8 cellular contexts compared by ENCODE assay signal in the genomic region with DNA sequence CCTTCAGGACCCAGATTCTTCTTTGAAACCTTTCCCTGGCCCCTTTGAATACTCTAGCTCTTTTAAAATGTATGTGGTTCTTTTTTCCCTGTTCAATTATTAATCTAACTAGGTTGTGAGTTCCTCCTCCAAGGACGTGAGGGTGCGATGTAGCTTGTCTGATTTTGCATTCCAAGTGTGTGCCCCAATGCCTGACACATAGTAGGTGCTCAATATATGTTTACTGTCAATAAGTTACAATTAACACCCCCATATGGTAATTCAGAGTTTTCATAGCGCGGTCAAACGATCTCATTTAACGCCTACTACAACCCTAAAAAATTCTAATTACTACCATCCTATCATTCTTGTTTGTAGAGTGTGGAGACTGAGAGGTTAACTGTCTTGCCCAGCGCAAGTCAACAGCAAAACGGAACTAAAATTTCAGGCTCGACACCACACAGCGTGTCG. TPM values are rescaled to one million over a fixed set of nuclear protein-coding genes. Genes with fewer than 3 reads are reported as not detected.
DNase-seq lines count a peak whose midpoint lies in the region; ATAC-seq and TF ChIP-seq lines count a peak whose summit lies in the region.

No MANE protein-coding gene starts in this region.

- H3K4me3 Mint-ChIP-seq in Calu3 (ENCODE audit: low read depth, unreplicated experiment), result peak overlapping the region; percentile 97
- H3K4me3 Mint-ChIP-seq in endothelial cell (ENCODE audit: unreplicated experiment), result peak overlapping the region; percentile 96
- H3K4me3 Mint-ChIP-seq in osteocyte (ENCODE audit: unreplicated experiment), result peak overlapping the region; percentile 96

- CTCF ChIA-PET in Calu3 (lab: Charles Lee), result interaction anchor here (0.7 to 1.6 kb wide), 7 partner anchors 14 to 727 kb away, joined by 3 to 15 read pairs (median 5); a partner anchor contains a TSS
- CTCF ChIA-PET in PC-9 (lab: Charles Lee), result interaction anchor here (0.8 kb wide), 1 partner anchor 35 kb away, joined by 4 read pairs; no protein-coding TSS in a partner anchor

- BruUV-seq in Calu3 (replicated peaks; lab: Mats Ljungman, UMichigan), result no TSS peak
- BruUV-seq in PC-9 (replicated peaks; lab: Mats Ljungman, UMichigan), result no TSS peak

- intact Hi-C loops in Calu3 (cut with micrococcal nuclease; ENCODE audit: unreplicated experiment), result loop anchor here (1.0 to 5.0 kb wide), 2 partner anchors 14 to 37 kb away; no protein-coding TSS in a partner anchor
- intact Hi-C loops in PC-9 (cut with micrococcal nuclease; ENCODE audit: unreplicated experiment), result loop anchor here (10.0 kb wide), 1 partner anchor 190 kb away; a partner anchor contains a TSS

- H3K79me2 ChIP-seq in PC-9 (ENCODE audit: low read depth), result peaks cover 10% of the 10 kb centered on the region; the same call in 1 of the 2 replicates

- peaks cover 5% of the 10 kb centered on the region; the same call in 1 of the 2 replicates for H3K4me1 ChIP-seq in PC-9 (replicated peaks; ENCODE audit: insufficient read depth)

- no peaks in the 10 kb centered on the region for H4K20me1 ChIP-seq in PC-9 (ENCODE audit: insufficient read depth)

- H3K36me3 ChIP-seq in PC-9 (ENCODE audit: low read depth), result no peaks in the 10 kb centered on the region

- H3K4me2 ChIP-seq in PC-9, result peak overlapping the region; percentile 96

- H3K27ac Mint-ChIP-seq in Calu3 (ENCODE audit: unreplicated experiment) (peak overlapping the region; percentile 95), endothelial cell (ENCODE audit: unreplicated experiment) (peak overlapping the region; percentile 76), osteocyte (ENCODE audit: unreplicated experiment) (peak overlapping the region; percentile 86)

- H3K9me2 ChIP-seq in PC-9 (ENCODE audit: insufficient read depth), result no peaks in the 10 kb centered on the region

- no peak overlapping the region for H3K27ac ChIP-seq in PC-9

- DNase-seq in Calu3 (no peak), PC-9 (no peak), endothelial cell (ENCODE audit: low spot score) (no peak), osteocyte (ENCODE audit: extremely low spot score, unreplicated experiment) (no peak), NCI-H1694 (lab: John Stamatoyannopoulos, UW) (no peak)
- no peak for DNase-seq in stimulated activated CD8-positive, alpha-beta memory T cell treated with anti-CD3 and anti-CD28 coated beads, Interleukin-4, amount 100 ng/mL, for 48 hours
- DNase-seq in activated CD4-positive, CD25-positive, alpha-beta regulatory T cell treated with anti-CD3 and anti-CD28 coated beads, Interleukin-2, amount 50 U/mL, for 72 hours, result no peak

- peaks cover 9% of the 10 kb centered on the region for H3K4me1 Mint-ChIP-seq in Calu3 (ENCODE audit: low read depth, unreplicated experiment)
- H3K4me1 Mint-ChIP-seq in endothelial cell (ENCODE audit: unreplicated experiment), result peaks cover 10% of the 10 kb centered on the region
- H3K4me1 Mint-ChIP-seq in osteocyte (ENCODE audit: unreplicated experiment), result peaks cover 24% of the 10 kb centered on the region

- H3K9me3 Mint-ChIP-seq in Calu3 (ENCODE audit: low read depth, unreplicated experiment), result no peaks in the 10 kb centered on the region
- H3K9me3 Mint-ChIP-seq in endothelial cell (ENCODE audit: unreplicated experiment), result no peaks in the 10 kb centered on the region
- H3K9me3 Mint-ChIP-seq in osteocyte (ENCODE audit: unreplicated experiment), result no peaks in the 10 kb centered on the region

- no peaks in the 10 kb centered on the region for H3F3A ChIP-seq in PC-9 (ENCODE audit: insufficient read depth, low read depth)

- no peak for ATAC-seq in HG03108 (IDR thresholded peaks at IDR 0.05; ENCODE audit: unreplicated experiment)

- H3K4me3 ChIP-seq in PC-9, result peak overlapping the region; percentile 86

- peaks cover 25% of the 10 kb centered on the region for H3K27me3 ChIP-seq in PC-9 (ENCODE audit: insufficient read depth, low read depth)

- no peak for TF ChIP-seq CTCF in Calu3 (IDR thresholded peaks at IDR 0.05; ENCODE audit: unreplicated experiment)
- TF ChIP-seq CTCF in PC-9 (conservative IDR thresholded peaks at IDR 0.05), result no peak
- TF ChIP-seq CTCF in endothelial cell (IDR thresholded peaks at IDR 0.05; ENCODE audit: unreplicated experiment), result no peak
- no peak for TF ChIP-seq CTCF in osteocyte (IDR thresholded peaks at IDR 0.05)

- H3K9me3 ChIP-seq in PC-9 (ENCODE audit: insufficient read depth, low read depth), result no peaks in the 10 kb centered on the region

- no peaks in the 10 kb centered on the region for H3K27me3 Mint-ChIP-seq in Calu3 (ENCODE audit: unreplicated experiment)
- no peaks in the 10 kb centered on the region for H3K27me3 Mint-ChIP-seq in endothelial cell (ENCODE audit: unreplicated experiment)
- peaks cover 15% of the 10 kb centered on the region for H3K27me3 Mint-ChIP-seq in osteocyte (ENCODE audit: unreplicated experiment)

- POLR2A ChIA-PET in PC-9 (lab: Charles Lee; ENCODE audit: unreplicated experiment), result interaction anchor here (0.6 to 0.9 kb wide), 3 partner anchors 178 to 1290 kb away, joined by 3 to 7 read pairs (median 3); a partner anchor contains a TSS

- peak overlapping the region; percentile 94 for H2AFZ ChIP-seq in PC-9

- H3K36me3 Mint-ChIP-seq in Calu3 (ENCODE audit: insufficient read depth, unreplicated experiment) (peaks cover 21% of the 10 kb centered on the region), endothelial cell (ENCODE audit: low read depth, unreplicated experiment) (no peaks in the 10 kb centered on the region), osteocyte (ENCODE audit: unreplicated experiment) (no peaks in the 10 kb centered on the region)

RNA-seq across cellular contexts. Expression of a gene that starts 0.5 kb away (rescaled TPM):
- total RNA-seq in Calu3 (2022) (30.4 and 37.0 TPM in 2 replicates), PC-9 (2021) (20.9 and 21.9 TPM in 2 replicates), endothelial cell (ENCODE audit: unreplicated experiment) (44.5 TPM), osteocyte (37.8 and 41.6 TPM in 2 replicates)
